In genomic region chr6:108781419-108782110, GRCh38 we compare ENCODE assay signal across 8 cellular contexts.
DNase-seq lines count a peak whose midpoint lies in the region; ATAC-seq and TF ChIP-seq lines count a peak whose summit lies in the region.

No MANE protein-coding gene starts in this region.

- no peaks in the 10 kb centered on the region for H3K27me3 Mint-ChIP-seq in CD4-positive, alpha-beta T cell

- no peak overlapping the region for H3K27ac Mint-ChIP-seq in CD4-positive, alpha-beta T cell

- H3K27me3 ChIP-seq in CD4-positive, alpha-beta T cell (ENCODE audit: control insufficient read depth, insufficient read depth, low read length): no peaks in the 10 kb centered on the region
- peaks cover 25% of the 10 kb centered on the region for H3K27me3 ChIP-seq in neuron (ENCODE audit: insufficient read depth, low read length)

- no peaks in the 10 kb centered on the region for H3K36me3 ChIP-seq in SK-N-MC (ENCODE audit: insufficient read depth, low read length)
- H3K36me3 ChIP-seq in neuron (ENCODE audit: insufficient read depth, low read length): no peaks in the 10 kb centered on the region

- H3K4me3 Mint-ChIP-seq in CD4-positive, alpha-beta T cell: peak overlapping the region; percentile 87

- H3K9me3 ChIP-seq in CD4-positive, alpha-beta T cell (ENCODE audit: control insufficient read depth, low read length): no peaks in the 10 kb centered on the region
- no peaks in the 10 kb centered on the region for H3K9me3 ChIP-seq in SK-N-MC (ENCODE audit: low read depth, low read length)
- H3K9me3 ChIP-seq in neuron (ENCODE audit: low read length): no peaks in the 10 kb centered on the region

- TF ChIP-seq CTCF in CD4-positive, alpha-beta T cell (IDR thresholded peaks at IDR 0.05): no peak

- no peak overlapping the region for H3K9ac ChIP-seq in SK-N-MC (ENCODE audit: insufficient read length)

- POLR2A ChIA-PET in CD4-positive, alpha-beta T cell (lab: Charles Lee): interaction anchor here (0.7 to 2.2 kb wide), 2 partner anchors 223 to 443 kb away, joined by 3 to 11 read pairs; no protein-coding TSS in a partner anchor

- CTCF ChIA-PET in CD4-positive, alpha-beta T cell (lab: Charles Lee): interaction anchor here (0.8 kb wide), 2 partner anchors 240 to 313 kb away, joined by 4 to 6 read pairs; partner anchors contain the start of gene SESN1

- intact Hi-C loops in CD4-positive, alpha-beta T cell (cut with DNase I, micrococcal nuclease): loop anchor here (1.0 to 5.0 kb wide), 6 partner anchors 53 to 292 kb away; no protein-coding TSS in a partner anchor

- no peaks in the 10 kb centered on the region for H3K36me3 Mint-ChIP-seq in CD4-positive, alpha-beta T cell (ENCODE audit: low read depth)

- ATAC-seq in CD4-positive, alpha-beta T cell (ENCODE audit: poor library complexity): no peak
- no peak for ATAC-seq in GM18511 (IDR thresholded peaks at IDR 0.05; ENCODE audit: unreplicated experiment)
- no peak for ATAC-seq in HG03039 (IDR thresholded peaks at IDR 0.05; ENCODE audit: unreplicated experiment)

- peaks cover 11% of the 10 kb centered on the region for H3K4me1 Mint-ChIP-seq in CD4-positive, alpha-beta T cell (ENCODE audit: low read depth)

- H3K27ac ChIP-seq in CD4-positive, alpha-beta T cell (ENCODE audit: low read depth, low read length): no peak overlapping the region
- H3K27ac ChIP-seq in SK-N-MC (no peak overlapping the region), epithelial cell of prostate (peak overlapping the region; percentile 66)

- peaks cover 3% of the 10 kb centered on the region for H3K4me1 ChIP-seq in neuron (ENCODE audit: insufficient read depth, low read length)

- H2AFZ ChIP-seq in neuron (ENCODE audit: low read depth, low read length): peak overlapping the region; percentile 81

- DNase-seq in CD4-positive, alpha-beta T cell: peak in 1 of 10 experiments; percentile 9
- no peak for DNase-seq in SK-N-MC (ENCODE audit: low read depth, low spot score)
- DNase-seq in epithelial cell of prostate (ENCODE audit: low read depth, low spot score): no peak
- no peak for DNase-seq in mesenteric fat pad (ENCODE audit: low spot score)
- no peak for DNase-seq in AG08396 (ENCODE audit: low spot score)

- no peaks in the 10 kb centered on the region for H3K9me3 Mint-ChIP-seq in CD4-positive, alpha-beta T cell

- H3K4me3 ChIP-seq in SK-N-MC (peak overlapping the region; percentile 80), neuron (ENCODE audit: low read length) (peak overlapping the region; percentile 53)
